15 cellular contexts compared by ENCODE assay signal in the genomic region with DNA sequence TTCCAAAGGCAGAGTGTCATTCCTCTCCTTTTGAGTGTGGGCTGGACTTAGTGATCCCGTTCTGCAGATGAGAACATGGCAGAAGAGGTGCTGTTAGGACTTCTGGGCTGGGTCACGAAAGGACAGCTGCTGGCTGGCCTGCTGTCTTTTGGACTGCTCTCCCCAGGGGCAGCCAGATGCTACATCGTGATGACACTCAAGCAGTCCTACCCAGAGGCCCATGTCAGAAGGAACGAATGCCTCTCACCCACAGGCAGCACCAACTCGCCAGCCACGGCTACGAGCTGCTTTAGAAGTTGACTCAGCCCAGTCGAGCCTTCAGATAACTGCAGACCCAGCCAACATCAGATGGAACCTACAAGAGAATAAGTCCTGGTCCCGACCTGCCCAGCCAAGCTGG.
"Had no signal": no experiment of that assay in that cellular context is flagged by ENCODE, and none has a peak within 500 bp of the region (broad histone marks: within the 10 kb centered on the region; RNA-seq: fewer than 3 reads in every experiment).

No MANE protein-coding gene starts in this region.

- H3K27me3 ChIP-seq: Peyer's patch had no signal

- H3K4me1 ChIP-seq: Peyer's patch had no signal

- H3K36me3 ChIP-seq: Peyer's patch, SJCRH30 had no signal

- FAIRE-seq: HTR-8/SVneo had no signal

- H3K9me3 ChIP-seq: Peyer's patch, SJCRH30 had no signal

- H3K4me3 ChIP-seq: PC-9, Peyer's patch, SJCRH30 had no signal

- H2AFZ ChIP-seq: PC-9 had no signal

- H3K27ac ChIP-seq: HL-60, PC-9, Peyer's patch, SJCRH30 had no signal

- H3K4me2 ChIP-seq: PC-9 had no signal

- ATAC-seq: Right ventricle myocardium inferior had no signal

- DNase-seq: KBM-7; MV-4-11; NCI-H1048; NCI-H1105; NCI-H1436 treated with DMSO at 0.1 percent for 48 hours; NCI-H187 treated with DMSO at 0.1 percent for 48 hours; NCI-H2227 treated with DMSO at 0.1 percent for 48 hours; NCI-H526 treated with DMSO at 0.1 percent for 48 hours; NK-92 treated with Interleukin-12 subunit alpha and Interleukin-12 subunit beta, amount 100 ng/mL, for 24 hours; PC-9 had no signal
